In genomic region chr5:75574791-75575190, GRCh38 we compare ENCODE assay signal across 11 cellular contexts. TPM values are rescaled to one million over a fixed set of nuclear protein-coding genes. Genes with fewer than 3 reads are reported as not detected.
A peak's percentile ranks its signal among the peaks of the same experiment; 100 is the strongest.
DNase-seq lines count a peak whose midpoint lies in the region; ATAC-seq and TF ChIP-seq lines count a peak whose summit lies in the region.
"Had no signal": no experiment of that assay in that cellular context is flagged by ENCODE, and none has a peak within 500 bp of the region (broad histone marks: within the 10 kb centered on the region; RNA-seq: fewer than 3 reads in every experiment).

No MANE protein-coding gene starts in this region.

- H3F3A ChIP-seq in PC-9 (ENCODE audit: insufficient read depth, low read depth): 0 out of 2 replicates have a peak, but pooled peaks cover 4% of the 10 kb centered on the region

- no peaks in the 10 kb centered on the region for H3K79me2 ChIP-seq in PC-9 (ENCODE audit: low read depth)

- POLR2A ChIA-PET in PC-9 (lab: Charles Lee; ENCODE audit: unreplicated experiment): no interaction called here

- no peak overlapping the region for H3K4me2 ChIP-seq in PC-9

- no peaks in the 10 kb centered on the region for H4K20me1 ChIP-seq in PC-9 (ENCODE audit: insufficient read depth)

- no peaks in the 10 kb centered on the region for H3K27me3 ChIP-seq in PC-9 (ENCODE audit: insufficient read depth, low read depth)

- no peaks in the 10 kb centered on the region for H3K4me1 ChIP-seq in PC-9 (replicated peaks; ENCODE audit: insufficient read depth)

- no peaks in the 10 kb centered on the region for H3K9me3 ChIP-seq in PC-9 (ENCODE audit: insufficient read depth, low read depth)

- no peaks in the 10 kb centered on the region for H3K36me3 ChIP-seq in PC-9 (ENCODE audit: low read depth)

- DNase-seq in EH (ENCODE audit: low read depth) (peak; percentile 4), fibroblast of peridontal ligament (ENCODE audit: extremely low read depth) (peak; percentile 63), COLO829 (ENCODE audit: low spot score) (no peak), SKM-1 treated with dmso at 0.1 percent for 144 hours (lab: John Stamatoyannopoulos, UW; ENCODE audit: unreplicated experiment) (no peak), left lobe of liver (ENCODE audit: low spot score) (no peak), PC-9 (no peak)
- DNase-seq: Calu3, NCI-H526, T1000 had no signal

- H3K27ac ChIP-seq in PC-9: no peak overlapping the region

- BruUV-seq in PC-9 (replicated peaks; lab: Mats Ljungman, UMichigan): no TSS peak

- H3K4me3 ChIP-seq in PC-9: no peak overlapping the region

- ATAC-seq in GM19452 (IDR thresholded peaks at IDR 0.05; ENCODE audit: unreplicated experiment) (peak; percentile 10), HG03378 (IDR thresholded peaks at IDR 0.05; ENCODE audit: unreplicated experiment) (peak; percentile 27), left lobe of liver (no peak)

- H3K9me2 ChIP-seq in PC-9 (ENCODE audit: insufficient read depth): no peaks in the 10 kb centered on the region

- CTCF ChIA-PET in PC-9 (lab: Charles Lee): no interaction called here

- intact Hi-C loops in PC-9 (cut with micrococcal nuclease; ENCODE audit: unreplicated experiment): no loop called here

- no peak overlapping the region for H2AFZ ChIP-seq in PC-9

- TF ChIP-seq CTCF in PC-9 (conservative IDR thresholded peaks at IDR 0.05): no peak

RNA-seq across cellular contexts. Expression of gene ANKDD1B, which starts 36.5 kb away (rescaled TPM):
- total RNA-seq in left lobe of liver (0.13 TPM), PC-9 (2021) (0.20 and 0.31 TPM in 2 replicates)

Comparison
In these comparisons a context has a peak if more than half of its experiments do, and no peak if none do; other contexts are left out.
1. DNase-seq: peak in EH (single experiment) and fibroblast of peridontal ligament (single experiment); none in COLO829 (single experiment), SKM-1 treated with dmso at 0.1 percent for 144 hours (single experiment), left lobe of liver (single experiment) and PC-9 (0 of 2).